Comparison of ENCODE assay signal across 8 cellular contexts in the genomic region with DNA sequence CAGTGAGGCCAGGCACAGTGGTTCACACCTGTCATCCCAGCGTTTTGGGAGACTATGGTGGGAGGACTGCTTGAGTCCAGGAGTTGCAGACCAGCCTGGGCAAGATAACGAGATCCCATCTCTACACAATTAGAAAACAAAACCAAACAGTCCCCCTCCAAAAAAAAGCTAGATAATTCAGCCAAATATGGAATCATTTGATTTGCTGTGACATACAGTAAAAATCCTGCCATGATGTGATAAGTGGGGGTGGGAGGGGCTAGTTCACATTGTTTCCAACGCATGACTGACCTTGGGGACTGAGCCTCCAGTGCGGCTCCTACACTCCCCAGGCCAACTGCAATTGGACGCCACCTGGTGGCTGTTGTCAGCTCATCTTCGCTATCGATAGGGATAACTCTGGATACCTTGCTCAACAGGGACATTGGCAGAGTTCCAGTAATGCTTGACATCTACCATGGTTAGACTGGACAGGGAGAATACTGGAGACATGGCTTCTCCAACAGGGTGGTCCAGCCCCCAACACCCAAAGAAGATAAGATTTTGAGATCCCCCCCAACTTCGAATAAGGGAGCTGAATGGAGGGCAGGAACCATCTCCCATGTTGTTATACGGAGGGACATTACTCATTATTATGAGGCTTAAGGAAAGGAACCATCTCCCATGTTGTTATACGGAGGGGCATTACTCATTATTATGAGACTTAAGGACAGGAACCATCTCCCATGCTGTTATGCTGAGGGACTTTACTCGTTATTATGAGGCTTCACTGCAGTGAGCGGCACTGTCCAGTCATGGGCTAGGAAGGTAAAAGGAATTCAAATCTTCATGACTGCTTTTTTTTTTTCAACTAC.
DNase-seq lines count a peak whose midpoint lies in the region; ATAC-seq and TF ChIP-seq lines count a peak whose summit lies in the region.

No MANE protein-coding gene starts in this region.

- no peaks in the 10 kb centered on the region for H3K36me3 Mint-ChIP-seq in osteocyte (ENCODE audit: unreplicated experiment)

- no peaks in the 10 kb centered on the region for H3K4me1 ChIP-seq in DND-41 (ENCODE audit: insufficient read depth, low read length)
- peaks cover 16% of the 10 kb centered on the region for H3K4me1 ChIP-seq in GM23248 (ENCODE audit: insufficient read depth)
- H3K4me1 ChIP-seq in foreskin keratinocyte, result peaks cover 7% of the 10 kb centered on the region

- TF ChIP-seq CTCF in DND-41 (IDR thresholded peaks at IDR 0.05; ENCODE audit: borderline replicate concordance, extremely low read depth, low read length, poor library complexity, severe bottlenecking) (peak; percentile 78), RWPE1 (conservative IDR thresholded peaks at IDR 0.05; ENCODE audit: low read depth) (peak; percentile 75), foreskin keratinocyte (conservative IDR thresholded peaks at IDR 0.05) (peak; percentile 83), osteocyte (IDR thresholded peaks at IDR 0.05) (peak; percentile 84)

- H3K27me3 ChIP-seq in DND-41 (ENCODE audit: insufficient read depth, low read length, poor library complexity) (no peaks in the 10 kb centered on the region), GM23248 (replicated peaks; ENCODE audit: insufficient read depth) (no peaks in the 10 kb centered on the region), foreskin keratinocyte (no peaks in the 10 kb centered on the region)

- WGBS in GM23248 (ENCODE audit: low coverage in 1 of 2, low lambda C conversion rate in 2 of 2, missing lambda C conversion rate in 2 of 2), 2 experiments, result 60 to 63% methylated on average over 12 of the region's 12 CpGs

- no peaks in the 10 kb centered on the region; the same call in 1 of the 2 replicates for H3F3A ChIP-seq in GM23248 (ENCODE audit: insufficient read depth)

- peak; percentile 82 for ATAC-seq in DND-41 (ENCODE audit: insufficient read depth, low read depth)
- peak; percentile 82 for ATAC-seq in foreskin keratinocyte

- H3K79me2 ChIP-seq in DND-41 (ENCODE audit: insufficient read depth, low read length) (no peaks in the 10 kb centered on the region), GM23248 (ENCODE audit: insufficient read depth) (no peaks in the 10 kb centered on the region)

- peak overlapping the region; percentile 21; the same call in 1 of the 2 replicates for H2AFZ ChIP-seq in DND-41 (ENCODE audit: low read depth, low read length)
- H2AFZ ChIP-seq in GM23248, result no peak overlapping the region

- H3K36me3 ChIP-seq in DND-41 (ENCODE audit: insufficient read depth, low read length) (no peaks in the 10 kb centered on the region), GM23248 (ENCODE audit: low read depth) (no peaks in the 10 kb centered on the region)

- H3K9me3 Mint-ChIP-seq in osteocyte (ENCODE audit: unreplicated experiment), result no peaks in the 10 kb centered on the region

- H3K4me3 ChIP-seq in DND-41 (ENCODE audit: low read depth in 1 of 2, low read length in 2 of 2), result no peak overlapping the region
- no peak overlapping the region for H3K4me3 ChIP-seq in GM23248

- H3K27ac ChIP-seq in DND-41 (ENCODE audit: low read length) (no peak overlapping the region), GM23248 (no peak overlapping the region), RWPE1 (no peak overlapping the region), foreskin keratinocyte (no peak overlapping the region)

- DNase-seq in DND-41 (peak; percentile 60), GM23248 (peak; percentile 84), LoVo (ENCODE audit: low spot score) (peak; percentile 78), RWPE1 (ENCODE audit: low spot score) (peak; percentile 79), foreskin keratinocyte (peak in 1 of 2 donors; percentile 63), osteocyte (ENCODE audit: extremely low spot score, unreplicated experiment) (peak; percentile 87), T1000 (lab: John Stamatoyannopoulos, UW) (no peak)
- peak; percentile 48 for DNase-seq in activated effector memory CD4-positive, alpha-beta T cell treated with Interleukin-2 at 50 U/mL for 16 hours

- H3K4me2 ChIP-seq in DND-41 (ENCODE audit: insufficient read depth, low read length) (no peak overlapping the region), GM23248 (ENCODE audit: unreplicated experiment) (no peak overlapping the region)

- no peaks in the 10 kb centered on the region for H3K9me2 ChIP-seq in GM23248 (ENCODE audit: insufficient read depth)

- H3K27me3 Mint-ChIP-seq in osteocyte (ENCODE audit: unreplicated experiment), result no peaks in the 10 kb centered on the region

- H3K9ac ChIP-seq in DND-41 (ENCODE audit: low read depth, low read length) (no peak overlapping the region), GM23248 (no peak overlapping the region)

- in situ Hi-C loops in GM23248 (cut with MboI), result loop anchor here (10.0 kb wide), 2 partner anchors 121 to 301 kb away; no protein-coding TSS in a partner anchor

- H3K4me3 Mint-ChIP-seq in osteocyte (ENCODE audit: unreplicated experiment), result no peak overlapping the region

- POLR2A ChIA-PET in RWPE1 (lab: Yijun Ruan, JAX; ENCODE audit: low non-redundant PET), result interaction anchor here (0.5 to 1.0 kb wide), 2 partner anchors 10 to 134 kb away, joined by 3 read pairs; no protein-coding TSS in a partner anchor

- H3K9me3 ChIP-seq in DND-41 (ENCODE audit: insufficient read depth, low read length, severe bottlenecking), result no peaks in the 10 kb centered on the region
- no peaks in the 10 kb centered on the region for H3K9me3 ChIP-seq in GM23248 (ENCODE audit: low read depth)

- H4K20me1 ChIP-seq in DND-41 (ENCODE audit: insufficient read depth, low read length) (no peaks in the 10 kb centered on the region), GM23248 (ENCODE audit: insufficient read depth) (no peaks in the 10 kb centered on the region)

- CTCF ChIA-PET in RWPE1 (lab: Yijun Ruan, JAX), result interaction anchor here (0.6 to 2.4 kb wide), 30 partner anchors 8 to 672 kb away, joined by 3 to 9 read pairs (median 3); partner anchors contain the start of gene MYOM1

- peaks cover 9% of the 10 kb centered on the region for H3K4me1 Mint-ChIP-seq in osteocyte (ENCODE audit: unreplicated experiment)

- no peak overlapping the region for H3K27ac Mint-ChIP-seq in osteocyte (ENCODE audit: unreplicated experiment)
